Comparison of ENCODE assay signal across 9 cellular contexts in the genomic region with DNA sequence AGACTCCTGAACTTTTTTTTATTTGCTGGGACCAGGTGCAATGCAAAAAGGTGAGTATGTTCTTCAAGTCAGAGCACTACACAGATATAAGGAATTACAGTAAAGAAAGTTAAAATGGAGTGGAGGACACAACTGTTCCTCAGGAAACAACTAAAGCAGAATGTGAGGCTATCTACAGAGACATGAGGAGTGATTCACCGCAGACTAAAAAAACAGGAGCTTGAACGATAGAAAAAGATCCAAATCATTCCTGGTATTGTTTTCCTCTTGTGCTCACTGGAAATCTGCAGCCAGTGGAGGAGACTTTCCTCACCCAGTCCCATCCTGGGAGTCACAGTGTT.
DNase-seq lines count a peak whose midpoint lies in the region; ATAC-seq and TF ChIP-seq lines count a peak whose summit lies in the region.
"Had no signal": no experiment of that assay in that cellular context is flagged by ENCODE, and none has a peak within 500 bp of the region (broad histone marks: within the 10 kb centered on the region; RNA-seq: fewer than 3 reads in every experiment).

No MANE protein-coding gene starts in this region.

- H3K36me3 ChIP-seq in CD4-positive, CD25-positive, alpha-beta regulatory T cell (ENCODE audit: control insufficient read depth, insufficient read depth, low read length) = no peaks in the 10 kb centered on the region
- H3K36me3 ChIP-seq in osteoblast (ENCODE audit: insufficient read depth, low read length) = no peaks in the 10 kb centered on the region

- peaks cover 17% of the 10 kb centered on the region for H3K27me3 Mint-ChIP-seq in CD4-positive, CD25-positive, alpha-beta regulatory T cell

- H3K79me2 ChIP-seq in osteoblast (ENCODE audit: insufficient read depth, low read length) = no peaks in the 10 kb centered on the region

- peak overlapping the region in 2 of 4 donors; percentile 48 to 79 for H3K4me3 Mint-ChIP-seq in CD4-positive, CD25-positive, alpha-beta regulatory T cell

- no peak for TF ChIP-seq CTCF in dorsolateral prefrontal cortex (IDR thresholded peaks at IDR 0.05 in 54 of 56, conservative IDR thresholded peaks at IDR 0.05 in 2 of 56; ENCODE audit: low read depth in 1 of 56, partially characterized antibody in 56 of 56)
- TF ChIP-seq CTCF in osteoblast (IDR thresholded peaks at IDR 0.05; ENCODE audit: extremely low read depth, low read depth, low read length) = no peak

- H2AFZ ChIP-seq in osteoblast (ENCODE audit: low read length) = peak overlapping the region; percentile 74

- H3K4me1 Mint-ChIP-seq in CD4-positive, CD25-positive, alpha-beta regulatory T cell = peaks cover 25 to 50% (median 42%) of the 10 kb centered on the region in 4 donors

- no peaks in the 10 kb centered on the region for H3K9me3 ChIP-seq in CD4-positive, CD25-positive, alpha-beta regulatory T cell (ENCODE audit: control insufficient read depth in 2 of 2, low read length in 2 of 2)
- no peaks in the 10 kb centered on the region for H3K9me3 ChIP-seq in osteoblast (ENCODE audit: low read depth, low read length)

- H3K27ac ChIP-seq in CD4-positive, CD25-positive, alpha-beta regulatory T cell (ENCODE audit: insufficient read depth, low read length, poor library complexity, severe bottlenecking) = peak overlapping the region; percentile 44
- H3K27ac ChIP-seq in dorsolateral prefrontal cortex (peak overlapping the region in 25 of 59 donors; percentile 4 to 79 (median 57)), osteoblast (ENCODE audit: low read depth, low read length) (peak overlapping the region; percentile 66)
- H3K27ac ChIP-seq: HL-60 had no signal

- no peaks in the 10 kb centered on the region for H3K36me3 Mint-ChIP-seq in CD4-positive, CD25-positive, alpha-beta regulatory T cell

- H3K4me3 ChIP-seq in CD4-positive, CD25-positive, alpha-beta regulatory T cell (ENCODE audit: low read depth, low read length) = peak overlapping the region; percentile 48
- peak overlapping the region in 31 of 59 donors; percentile 0 to 57 (median 27) for H3K4me3 ChIP-seq in dorsolateral prefrontal cortex
- H3K4me3 ChIP-seq in osteoblast (ENCODE audit: insufficient read depth, low read length) = peak overlapping the region; percentile 55

- intact Hi-C loops in dorsolateral prefrontal cortex (cut with DNase I) = no loop called here

- H3K4me2 ChIP-seq in osteoblast (ENCODE audit: insufficient read depth, low read length) = peak overlapping the region; percentile 78

- peaks cover 47% of the 10 kb centered on the region for H3K4me1 ChIP-seq in CD4-positive, CD25-positive, alpha-beta regulatory T cell (ENCODE audit: control insufficient read depth, insufficient read depth, low read length, poor library complexity, severe bottlenecking)
- peaks cover 16% of the 10 kb centered on the region for H3K4me1 ChIP-seq in osteoblast (ENCODE audit: insufficient read depth, low read length)

- H3K27me3 ChIP-seq in CD4-positive, CD25-positive, alpha-beta regulatory T cell (ENCODE audit: control insufficient read depth, insufficient read depth, low read length) = peaks cover 2% of the 10 kb centered on the region
- no peaks in the 10 kb centered on the region for H3K27me3 ChIP-seq in dorsolateral prefrontal cortex
- no peaks in the 10 kb centered on the region for H3K27me3 ChIP-seq in osteoblast (ENCODE audit: insufficient read depth, low read length)

- H3K9me3 Mint-ChIP-seq in CD4-positive, CD25-positive, alpha-beta regulatory T cell = peaks cover 0 to 2% (median 0%) of the 10 kb centered on the region in 7 donors

- H4K20me1 ChIP-seq in osteoblast (ENCODE audit: insufficient read depth, low read length) = no peaks in the 10 kb centered on the region

- DNase-seq in CD4-positive, CD25-positive, alpha-beta regulatory T cell = no peak
- DNase-seq in OCI-M1 (lab: John Stamatoyannopoulos, UW) (peak; percentile 9), dorsolateral prefrontal cortex (no peak), osteoblast (ENCODE audit: insufficient read length, low spot score, missing footprints) (peak; percentile 84), NCI-H748 treated with DMSO at 0.1 percent for 48 hours (lab: John Stamatoyannopoulos, UW) (no peak)
- no peak for DNase-seq in activated CD4-positive, alpha-beta T cell treated with anti-CD3 and anti-CD28 coated beads, Interleukin-2, amount 50 U/mL, for 48 hours

- H3K27ac Mint-ChIP-seq in CD4-positive, CD25-positive, alpha-beta regulatory T cell = peak overlapping the region in 2 of 3 donors; percentile 58 to 87

- no peak for ATAC-seq in CD4-positive, CD25-positive, alpha-beta regulatory T cell (ENCODE audit: low read depth in 2 of 2)
- ATAC-seq in GM21360 (IDR thresholded peaks at IDR 0.05; ENCODE audit: unreplicated experiment) (no peak), HG03571 (IDR thresholded peaks at IDR 0.05; ENCODE audit: unreplicated experiment) (no peak)

Comparison
In these comparisons a context has a peak if more than half of its experiments do, and no peak if none do; other contexts are left out.
1. DNase-seq: peak in OCI-M1 (single experiment) and osteoblast (single experiment); none in CD4-positive, CD25-positive, alpha-beta regulatory T cell (0 of 3), dorsolateral prefrontal cortex (0 of 10), NCI-H748 treated with DMSO at 0.1 percent for 48 hours (single experiment) and activated CD4-positive, alpha-beta T cell treated with anti-CD3 and anti-CD28 coated beads, Interleukin-2, amount 50 U/mL, for 48 hours (0 of 2).
2. Peak in every context shown above with its lines, with median percentiles within 50 percentile points of each other: H3K4me3 ChIP-seq.